ENCODE assay signal across 8 cellular contexts in genomic region chr2:152336854-152337510, GRCh38. TPM values are rescaled to one million over a fixed set of nuclear protein-coding genes. Genes with fewer than 3 reads are reported as not detected.
A peak's percentile ranks its signal among the peaks of the same experiment; 100 is the strongest.
DNase-seq lines count a peak whose midpoint lies in the region; ATAC-seq and TF ChIP-seq lines count a peak whose summit lies in the region.

No MANE protein-coding gene starts in this region.

- peaks cover 9% of the 10 kb centered on the region for H3K4me1 Mint-ChIP-seq in memory B cell

- DNase-seq in G401 (ENCODE audit: low spot score) (peak; percentile 81), NCI-H524 (lab: John Stamatoyannopoulos, UW) (peak; percentile 77 to 84), dedifferentiated amniotic fluid mesenchymal stem cell (ENCODE audit: extremely low spot score) (peak; percentile 35), memory B cell (ENCODE audit: low spot score in 2 of 2) (no peak), erythroblast (lab: John Stamatoyannopoulos, UW) (no peak), NCI-H146 treated with DMSO at 0.1 percent for 48 hours (lab: John Stamatoyannopoulos, UW; ENCODE audit: unreplicated experiment) (no peak)

- H3K36me3 ChIP-seq in urinary bladder (ENCODE audit: insufficient read depth): no peaks in the 10 kb centered on the region

- H3K36me3 Mint-ChIP-seq in memory B cell: peaks cover 2% of the 10 kb centered on the region

- H3K4me3 ChIP-seq in urinary bladder (ENCODE audit: low read depth, low read length): peak overlapping the region; percentile 93

- no peaks in the 10 kb centered on the region for H3K9me3 Mint-ChIP-seq in memory B cell

- peaks cover 12% of the 10 kb centered on the region for H3K27me3 Mint-ChIP-seq in memory B cell

- no peak overlapping the region for H3K27ac ChIP-seq in urinary bladder (ENCODE audit: low read depth)

- ATAC-seq in memory B cell (ENCODE audit: low read depth) (no peak), HG02610 (IDR thresholded peaks at IDR 0.05; ENCODE audit: unreplicated experiment) (no peak)

- no peak overlapping the region for H3K27ac Mint-ChIP-seq in memory B cell

- no peak for TF ChIP-seq POLR2A in erythroblast (IDR thresholded peaks at IDR 0.05; ENCODE audit: low read length)

- H3K4me3 Mint-ChIP-seq in memory B cell: peak overlapping the region; percentile 89

- in situ Hi-C loops in G401 (cut with HindIII; ENCODE audit: low sequenced_read_pairs): no loop called here

- peaks cover 2% of the 10 kb centered on the region for H3K4me1 ChIP-seq in urinary bladder (ENCODE audit: insufficient read depth)

- 13% methylated on average over 12 of the region's 12 CpGs for WGBS in urinary bladder

RNA-seq across cellular contexts. Expression of gene FMNL2, which starts 2.0 kb away (rescaled TPM):
- 8.6 and 16.3 TPM in 2 replicates for total RNA-seq in G401 (2014; rRNA removed; shearing (Covaris generic))
- 77.6 TPM for total RNA-seq in urinary bladder
- 27.7 TPM for polyA plus RNA-seq in urinary bladder

Comparison
In these comparisons a context has a peak if more than half of its experiments do, and no peak if none do; other contexts are left out.
1. DNase-seq: peak in G401 (single experiment), NCI-H524 (2 of 2) and dedifferentiated amniotic fluid mesenchymal stem cell (single experiment); none in memory B cell (0 of 2), erythroblast (0 of 2) and NCI-H146 treated with DMSO at 0.1 percent for 48 hours (single experiment).